Comparison of ENCODE assay signal across 34 cellular contexts in the genomic region with DNA sequence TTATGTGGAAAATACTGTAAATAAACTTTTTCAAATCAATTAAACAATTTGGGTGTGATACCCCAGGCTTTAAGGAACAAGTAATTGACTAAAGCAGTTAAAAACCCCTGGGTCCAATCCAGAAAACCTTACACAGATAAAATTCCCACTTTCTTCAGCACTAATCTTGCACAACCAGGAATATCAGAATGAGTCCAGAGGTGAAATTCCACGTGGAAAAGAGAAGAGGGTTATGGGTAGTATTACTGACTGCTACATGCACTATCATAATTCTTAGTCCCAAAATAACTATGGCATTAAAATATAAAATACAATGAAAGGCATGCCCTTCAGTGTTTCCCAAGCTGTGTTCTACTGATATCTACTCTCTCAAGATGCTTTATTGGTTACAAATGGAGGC.
"Had no signal": no experiment of that assay in that cellular context is flagged by ENCODE, and none has a peak within 500 bp of the region (broad histone marks: within the 10 kb centered on the region; RNA-seq: fewer than 3 reads in every experiment).

No MANE protein-coding gene starts in this region.

- H3K4me3 ChIP-seq: adrenal gland, ascending aorta, body of pancreas, breast epithelium, cardiac muscle cell had no signal

- H3K27ac ChIP-seq: adrenal gland, ascending aorta, body of pancreas, brain microvascular endothelial cell, breast epithelium, cardiac muscle cell had no signal

- H3K36me3 ChIP-seq: adrenal gland, ascending aorta, brain microvascular endothelial cell, breast epithelium, cardiac muscle cell had no signal

- FAIRE-seq: astrocyte, bronchial epithelial cell had no signal

- ATAC-seq: activated naive CD4-positive, alpha-beta T cell treated with anti-CD3 and anti-CD28 coated beads, Interleukin-2, amount 50 U/mL, for 72 hours; activated naive CD8-positive, alpha-beta T cell treated with anti-CD3 and anti-CD28 coated beads, Interleukin-2, amount 50 U/mL, for 24 hours; activated T-cell treated with anti-CD3 and anti-CD28 coated beads, Interleukin-2, amount 50 U/mL, for 4 hours; activated T-cell treated with anti-CD3 and anti-CD28 coated beads, Interleukin-2, amount 50 U/mL, for 72 hours; activated T-helper 17 cell treated with anti-CD3 and anti-CD28 coated beads, Interleukin-2, amount 50 U/mL, for 72 hours; body of pancreas had no signal

- DNase-seq: activated effector memory CD4-positive, alpha-beta T cell treated with anti-CD3 and anti-CD28 coated beads, Interleukin-2, amount 50 U/mL, for 16 hours; activated effector memory CD4-positive, alpha-beta T cell treated with Interleukin-2 at 50 U/mL for 16 hours; activated gamma-delta T cell; activated gamma-delta T cell treated with Interleukin-2 at 50 U/mL for 16 hours; activated naive CD4-positive, alpha-beta T cell; activated naive CD4-positive, alpha-beta T cell treated with anti-CD3 and anti-CD28 coated beads for 36 hours; activated naive CD4-positive, alpha-beta T cell treated with anti-CD3 and anti-CD28 coated beads, Interleukin-2, amount 10 ng/mL, durations not matched to agents 7 days and 5 days; activated naive CD4-positive, alpha-beta T cell treated with anti-CD3 and anti-CD28 coated beads, Interleukin-2, amount 50 U/mL, for 16 hours; activated naive CD4-positive, alpha-beta T cell treated with Interleukin-2 at 50 U/mL for 16 hours; activated naive CD8-positive, alpha-beta T cell treated with anti-CD3 and anti-CD28 coated beads for 36 hours; activated naive CD8-positive, alpha-beta T cell treated with anti-CD3 and anti-CD28 coated beads, Interleukin-2, amount 10 ng/mL, durations not matched to agents 7 days and 5 days; activated naive CD8-positive, alpha-beta T cell treated with anti-CD3 and anti-CD28 coated beads, Interleukin-2, amount 50 U/mL, for 24 hours; activated T-cell treated with anti-CD3 and anti-CD28 coated beads, Interleukin-2, amount 50 U/mL, for 1 hour; activated T-cell treated with anti-CD3 and anti-CD28 coated beads, Interleukin-2, amount 50 U/mL, for 24 hours; activated T-cell treated with anti-CD3 and anti-CD28 coated beads, Interleukin-2, amount 50 U/mL, for 4 hours; activated T-cell treated with anti-CD3 and anti-CD28 coated beads, Interleukin-2, amount 50 U/mL, for 48 hours; activated T-cell treated with anti-CD3 and anti-CD28 coated beads, Interleukin-2, amount 50 U/mL, for 72 hours; adrenal gland; amniotic stem cell; amygdala; anterior cingulate cortex; aorta; body of pancreas; brain microvascular endothelial cell; caudate nucleus; central memory CD4-positive, alpha-beta T cell; cerebellar nuclear complex had no signal

- H3K27me3 ChIP-seq: adrenal gland, ascending aorta, body of pancreas, brain microvascular endothelial cell, breast epithelium, cardiac muscle cell had no signal

- H3K4me1 ChIP-seq: adrenal gland, ascending aorta, body of pancreas, breast epithelium had no signal

- H3K9me3 ChIP-seq: adrenal gland, ascending aorta, body of pancreas, breast epithelium had no signal
